Comparison of ENCODE assay signal across 1 cellular context in genomic region chr19:48656840-48657474, GRCh38.
TF ChIP-seq lines count a peak whose summit lies in the region.

No MANE protein-coding gene starts in this region.

TF ChIP-seq in IMR-90, 13 proteins besides CTCF, POLR2A, EP300 and RAD21 (continued from another document):
- TF ChIP-seq USF2 (IDR thresholded peaks at IDR 0.05; ENCODE audit: low read depth, low read length) = peak; percentile 92
- TF ChIP-seq ELK1 (IDR thresholded peaks at IDR 0.05; ENCODE audit: borderline replicate concordance, low read depth, low read length) = no peak
- TF ChIP-seq FOS (IDR thresholded peaks at IDR 0.05; ENCODE audit: low read depth, low read length) = no peak
- TF ChIP-seq RFX5 (IDR thresholded peaks at IDR 0.05; ENCODE audit: low read depth, low read length) = peak; percentile 91
